1 cellular context compared by ENCODE assay signal in genomic region chr12:64675795-64676194, GRCh38.
TF ChIP-seq lines count a peak whose summit lies in the region.

No MANE protein-coding gene starts in this region.

TF ChIP-seq in SK-N-SH, 30 proteins besides CTCF, POLR2A, EP300 and RAD21 (continued from another document):
- TF ChIP-seq, protein P1, sequence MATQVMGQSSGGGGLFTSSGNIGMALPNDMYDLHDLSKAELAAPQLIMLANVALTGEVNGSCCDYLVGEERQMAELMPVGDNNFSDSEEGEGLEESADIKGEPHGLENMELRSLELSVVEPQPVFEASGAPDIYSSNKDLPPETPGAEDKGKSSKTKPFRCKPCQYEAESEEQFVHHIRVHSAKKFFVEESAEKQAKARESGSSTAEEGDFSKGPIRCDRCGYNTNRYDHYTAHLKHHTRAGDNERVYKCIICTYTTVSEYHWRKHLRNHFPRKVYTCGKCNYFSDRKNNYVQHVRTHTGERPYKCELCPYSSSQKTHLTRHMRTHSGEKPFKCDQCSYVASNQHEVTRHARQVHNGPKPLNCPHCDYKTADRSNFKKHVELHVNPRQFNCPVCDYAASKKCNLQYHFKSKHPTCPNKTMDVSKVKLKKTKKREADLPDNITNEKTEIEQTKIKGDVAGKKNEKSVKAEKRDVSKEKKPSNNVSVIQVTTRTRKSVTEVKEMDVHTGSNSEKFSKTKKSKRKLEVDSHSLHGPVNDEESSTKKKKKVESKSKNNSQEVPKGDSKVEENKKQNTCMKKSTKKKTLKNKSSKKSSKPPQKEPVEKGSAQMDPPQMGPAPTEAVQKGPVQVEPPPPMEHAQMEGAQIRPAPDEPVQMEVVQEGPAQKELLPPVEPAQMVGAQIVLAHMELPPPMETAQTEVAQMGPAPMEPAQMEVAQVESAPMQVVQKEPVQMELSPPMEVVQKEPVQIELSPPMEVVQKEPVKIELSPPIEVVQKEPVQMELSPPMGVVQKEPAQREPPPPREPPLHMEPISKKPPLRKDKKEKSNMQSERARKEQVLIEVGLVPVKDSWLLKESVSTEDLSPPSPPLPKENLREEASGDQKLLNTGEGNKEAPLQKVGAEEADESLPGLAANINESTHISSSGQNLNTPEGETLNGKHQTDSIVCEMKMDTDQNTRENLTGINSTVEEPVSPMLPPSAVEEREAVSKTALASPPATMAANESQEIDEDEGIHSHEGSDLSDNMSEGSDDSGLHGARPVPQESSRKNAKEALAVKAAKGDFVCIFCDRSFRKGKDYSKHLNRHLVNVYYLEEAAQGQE (IDR thresholded peaks at IDR 0.05; ENCODE audit: low read depth, low read length), result no peak
